8 cellular contexts compared by ENCODE assay signal in the genomic region with DNA sequence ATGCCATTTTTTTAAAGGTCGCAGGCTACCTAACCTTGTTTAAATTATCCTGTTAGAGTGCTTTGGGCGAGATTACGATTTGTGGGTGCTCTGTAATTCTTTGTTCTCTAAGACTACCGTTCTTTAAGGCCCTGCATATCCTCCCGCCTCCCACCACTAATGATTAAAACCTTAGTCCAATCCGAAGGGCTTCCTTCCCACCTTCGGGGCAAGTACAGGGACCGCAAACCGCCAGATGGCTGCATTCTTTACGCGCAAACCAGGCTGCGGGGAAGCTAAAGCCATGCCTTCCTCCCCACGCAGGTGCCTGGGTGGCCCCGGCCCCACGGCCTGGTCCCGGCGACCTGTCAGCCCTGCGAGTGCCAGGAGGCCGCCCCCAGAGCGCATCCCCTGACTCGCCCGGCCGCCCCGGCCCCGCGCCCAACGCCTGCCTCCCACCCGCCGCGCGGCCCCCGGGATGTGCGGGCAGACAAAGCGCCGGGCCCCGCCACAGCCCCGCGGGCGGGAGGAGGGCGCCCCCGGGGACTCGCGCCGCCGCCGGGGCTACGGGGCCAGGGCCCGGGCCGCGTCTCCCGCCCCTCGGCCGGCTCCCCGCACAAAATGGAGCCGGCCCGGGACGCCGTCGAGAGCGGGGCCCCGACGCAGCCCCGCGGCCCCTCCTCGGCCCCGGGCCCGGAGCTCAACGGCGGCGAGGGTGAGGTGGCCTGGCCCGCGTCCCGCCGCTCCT. TPM values are rescaled to one million over a fixed set of nuclear protein-coding genes. Genes with fewer than 3 reads are reported as not detected.
DNase-seq lines count a peak whose midpoint lies in the region; ATAC-seq and TF ChIP-seq lines count a peak whose summit lies in the region.

No MANE protein-coding gene starts in this region.

- no peak for TF ChIP-seq CTCF in adrenal gland (IDR thresholded peaks at IDR 0.05)
- TF ChIP-seq CTCF in progenitor cell of endocrine pancreas (IDR thresholded peaks at IDR 0.05; ENCODE audit: unreplicated experiment) = no peak

- peaks cover 20 to 47% of the 10 kb centered on the region in 2 donors for H3K4me1 ChIP-seq in adrenal gland (replicated peaks in 1 of 2)
- H3K4me1 ChIP-seq in aorta (ENCODE audit: control insufficient read depth in 1 of 2, insufficient read depth in 2 of 2, low read length in 2 of 2) = no peaks in the 10 kb centered on the region

- H3K27me3 ChIP-seq in adrenal gland (no peaks in the 10 kb centered on the region), aorta (ENCODE audit: control insufficient read depth in 1 of 2, insufficient read depth in 2 of 2, low read length in 1 of 2) (no peaks in the 10 kb centered on the region)

- 0 to 4% (median 0%) methylated on average over 8 to 74 of the region's 74 CpGs for WGBS in adrenal gland, 4 donors
- WGBS in aorta, 2 donors = 0 to 1% methylated on average over 54 to 74 of the region's 74 CpGs

- peaks cover 19% of the 10 kb centered on the region for H3K4me1 Mint-ChIP-seq in progenitor cell of endocrine pancreas (ENCODE audit: low read depth)

- H3K36me3 Mint-ChIP-seq in progenitor cell of endocrine pancreas (ENCODE audit: insufficient read depth) = no peaks in the 10 kb centered on the region

- H3K4me3 ChIP-seq in adrenal gland (peak overlapping the region in 3 of 4 donors; percentile 46 to 90 (median 82)), aorta (ENCODE audit: low read length in 2 of 2) (peak overlapping the region; percentile 88 to 99)

- peak overlapping the region; percentile 97 for H3K27ac Mint-ChIP-seq in progenitor cell of endocrine pancreas

- H3K27ac ChIP-seq in adrenal gland = peak overlapping the region in 4 of 5 donors; percentile 43 to 98 (median 82)
- H3K27ac ChIP-seq in aorta (ENCODE audit: low read depth in 1 of 2, low read length in 2 of 2) = peak overlapping the region; percentile 91 to 99

- peaks cover 20% of the 10 kb centered on the region for H3K27me3 Mint-ChIP-seq in progenitor cell of endocrine pancreas

- H3K36me3 ChIP-seq in adrenal gland (replicated peaks in 1 of 2) (peaks cover 0 to 5% of the 10 kb centered on the region in 2 donors), aorta (ENCODE audit: control insufficient read depth in 1 of 2, insufficient read depth in 2 of 2, low read length in 1 of 2) (peaks cover 3 to 4% of the 10 kb centered on the region in 2 donors)

- H3K4me3 Mint-ChIP-seq in progenitor cell of endocrine pancreas (ENCODE audit: low read depth) = peak overlapping the region; percentile 88

- ATAC-seq in GM19463 (IDR thresholded peaks at IDR 0.05; ENCODE audit: unreplicated experiment) (peak; percentile 29), left cardiac atrium (peak; percentile 4), aorta (ENCODE audit: low FRiP score) (no peak)

- no peaks in the 10 kb centered on the region for H3K9me3 ChIP-seq in adrenal gland (replicated peaks in 1 of 3)
- H3K9me3 ChIP-seq in aorta (ENCODE audit: control insufficient read depth, low read length) = no peaks in the 10 kb centered on the region

- intact Hi-C loops in adrenal gland (cut with DNase I) = no loop called here
- intact Hi-C loops in left cardiac atrium (cut with DNase I) = no loop called here
- intact Hi-C loops in aorta (cut with DNase I) = loop anchor here in 1 of 2 donors (5.0 kb wide), 1 partner anchor 40 kb away; no protein-coding TSS in a partner anchor

- TF ChIP-seq POLR2A in adrenal gland (IDR thresholded peaks at IDR 0.05) = no peak

- no peaks in the 10 kb centered on the region for H3K9me3 Mint-ChIP-seq in progenitor cell of endocrine pancreas (ENCODE audit: low read depth)

- peak; percentile 73 for DNase-seq in COLO668 (lab: John Stamatoyannopoulos, UW; ENCODE audit: unreplicated experiment)
- DNase-seq in HK-2 (ENCODE audit: unreplicated experiment) = peak; percentile 73
- DNase-seq in T follicular helper cell (ENCODE audit: low read depth) = peak; percentile 15
- DNase-seq in adrenal gland = peak; percentile 21 to 68 (median 44)
- DNase-seq in left cardiac atrium = peak; percentile 40
- peak; percentile 33 for DNase-seq in progenitor cell of endocrine pancreas (ENCODE audit: low spot score, unreplicated experiment)
- peak; percentile 59 to 81 for DNase-seq in aorta

RNA-seq across cellular contexts. Expression of gene NFYB, which starts 0.7 kb away (rescaled TPM):
- 10 to 100 TPM; 17.2 to 86.0 (median 55.8) TPM for total RNA-seq in adrenal gland
- polyA plus RNA-seq in adrenal gland = 10 to 100 TPM; 37.7 to 47.6 (median 47.5) TPM
- total RNA-seq in left cardiac atrium = 10 to 100 TPM; 30.3 to 33.9 TPM
- total RNA-seq in progenitor cell of endocrine pancreas = 35.2 and 36.2 TPM in 2 replicates
- 10 to 100 TPM; 44.1 to 59.2 TPM for total RNA-seq in aorta
- polyA plus RNA-seq in aorta = 100 to 1,000 TPM in 1 of 2 donors, 10 to 100 TPM in 1; 67.6 to 121 TPM

Comparison
In these comparisons a context has a peak if more than half of its experiments do, and no peak if none do; other contexts are left out.
1. DNase-seq: peak in every context shown above with its lines; median percentile 73 in COLO668; 73 in HK-2; 70 in aorta; 44 in adrenal gland; 40 in left cardiac atrium; 33 in progenitor cell of endocrine pancreas; 15 in T follicular helper cell.